Comparison of ENCODE assay signal across 8 cellular contexts in the genomic region with DNA sequence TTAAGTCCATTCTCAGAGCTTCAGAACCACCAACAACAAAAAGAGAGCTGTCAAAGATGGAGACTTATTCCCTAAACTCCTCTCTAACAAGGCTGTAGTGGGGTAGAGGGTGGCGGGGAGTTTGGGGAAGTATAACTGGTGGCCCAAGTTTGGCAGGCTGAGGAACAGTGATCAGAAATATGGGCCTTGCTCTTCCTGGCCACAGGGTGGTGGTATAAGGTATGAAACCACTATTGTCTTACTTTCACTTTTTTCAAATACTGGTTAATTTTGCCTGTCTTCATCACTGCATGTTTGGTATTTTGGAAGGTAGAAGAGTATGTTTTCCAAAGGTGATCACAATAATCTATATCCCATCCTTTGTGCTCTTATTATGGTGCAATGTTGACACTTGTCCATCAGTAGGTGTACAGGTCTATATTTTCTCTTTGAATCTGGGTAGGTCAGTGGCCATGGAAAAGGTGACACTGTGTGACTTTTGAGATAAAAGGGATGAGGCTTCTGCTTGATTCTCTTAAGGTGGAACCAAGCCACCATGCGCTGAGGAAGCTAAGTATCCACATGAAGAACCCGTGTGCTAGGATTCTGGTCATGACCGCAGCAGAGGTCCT. TPM values are rescaled to one million over a fixed set of nuclear protein-coding genes. Genes with fewer than 3 reads are reported as not detected.
DNase-seq lines count a peak whose midpoint lies in the region; ATAC-seq and TF ChIP-seq lines count a peak whose summit lies in the region.

No MANE protein-coding gene starts in this region.

- no peak overlapping the region for H3K27ac Mint-ChIP-seq in type B pancreatic cell

- H3K36me3 Mint-ChIP-seq in type B pancreatic cell: no peaks in the 10 kb centered on the region

- H3K9me3 ChIP-seq in BE2C: no peaks in the 10 kb centered on the region

- no peak overlapping the region for H3K4me3 Mint-ChIP-seq in type B pancreatic cell

- H3K36me3 ChIP-seq in BE2C: no peaks in the 10 kb centered on the region

- H3K4me1 ChIP-seq in BE2C: no peaks in the 10 kb centered on the region

- H3K27me3 ChIP-seq in BE2C: no peaks in the 10 kb centered on the region

- peak; percentile 98 for ATAC-seq in GM18517 (IDR thresholded peaks at IDR 0.05; ENCODE audit: unreplicated experiment)
- ATAC-seq in HG02840 (IDR thresholded peaks at IDR 0.05; ENCODE audit: low FRiP score, unreplicated experiment): peak; percentile 91

- H3K27me3 Mint-ChIP-seq in type B pancreatic cell: no peaks in the 10 kb centered on the region

- H3K9me3 Mint-ChIP-seq in type B pancreatic cell: no peaks in the 10 kb centered on the region

- DNase-seq in BE2C (peak; percentile 22), NOMO-1 treated with dmso at 0.1 percent for 144 hours (lab: John Stamatoyannopoulos, UW; ENCODE audit: unreplicated experiment) (peak; percentile 85), erythroblast (lab: John Stamatoyannopoulos, UW) (peak; percentile 2 to 13), type B pancreatic cell (ENCODE audit: extremely low spot score, unreplicated experiment) (no peak), NCI-H2081 (lab: John Stamatoyannopoulos, UW) (no peak), DMS153 (lab: John Stamatoyannopoulos, UW) (no peak)

- peak; percentile 69 for TF ChIP-seq CTCF in BE2C (IDR thresholded peaks at IDR 0.05; ENCODE audit: low read depth, low read length)
- peak; percentile 66 for TF ChIP-seq CTCF in type B pancreatic cell (conservative IDR thresholded peaks at IDR 0.05)

- no peaks in the 10 kb centered on the region for H3K4me1 Mint-ChIP-seq in type B pancreatic cell (ENCODE audit: unreplicated experiment)

- no peak overlapping the region for H3K4me3 ChIP-seq in BE2C (ENCODE audit: low read depth, low read length)

- no peak for TF ChIP-seq POLR2A in erythroblast (IDR thresholded peaks at IDR 0.05; ENCODE audit: low read length)

RNA-seq across cellular contexts. Expression of a gene that starts 23.2 kb away (rescaled TPM):
- polyA plus RNA-seq in BE2C (2012; ENCODE audit: insufficient read depth, insufficient read length, low read depth): 3.8 TPM
- 2.8 and 4.2 TPM in 2 replicates for total RNA-seq in type B pancreatic cell (ENCODE audit: low replicate concordance)

RNA-seq across cellular contexts. Expression of a gene that starts 27.7 kb away (rescaled TPM):
- 1.9 TPM for polyA plus RNA-seq in BE2C (2012; ENCODE audit: insufficient read depth, insufficient read length, low read depth)
- total RNA-seq in type B pancreatic cell (ENCODE audit: low replicate concordance): 5.3 and 21.8 TPM in 2 replicates

Comparison
In these comparisons a context has a peak if more than half of its experiments do, and no peak if none do; other contexts are left out.
1. DNase-seq: peak in BE2C (single experiment), NOMO-1 treated with dmso at 0.1 percent for 144 hours (single experiment) and erythroblast (2 of 2); none in type B pancreatic cell (single experiment), NCI-H2081 (0 of 2) and DMS153 (single experiment).